ENCODE assay signal across 10 cellular contexts in genomic region chr3:71031914-71032521, GRCh38.
DNase-seq lines count a peak whose midpoint lies in the region; ATAC-seq lines count a peak whose summit lies in the region.
"Had no signal": no experiment of that assay in that cellular context is flagged by ENCODE, and none has a peak within 500 bp of the region (broad histone marks: within the 10 kb centered on the region; RNA-seq: fewer than 3 reads in every experiment).

No MANE protein-coding gene starts in this region.

- DNase-seq in renal cortical epithelial cell (ENCODE audit: low read depth) = peak; percentile 21
- no peak for DNase-seq in inferior parietal cortex (ENCODE audit: extremely low spot score)
- DNase-seq in NCI-H2107 (lab: John Stamatoyannopoulos, UW) = no peak
- DNase-seq in SW480 (ENCODE audit: low spot score) = no peak

- ATAC-seq in GM18519 (IDR thresholded peaks at IDR 0.05; ENCODE audit: low FRiP score, unreplicated experiment) (peak; percentile 68), HG03354 (IDR thresholded peaks at IDR 0.05; ENCODE audit: poor library complexity, severe bottlenecking, unreplicated experiment) (peak; percentile 74), esophagus mucosa (peak; percentile 31), HG03039 (IDR thresholded peaks at IDR 0.05; ENCODE audit: unreplicated experiment) (no peak)
- ATAC-seq: HCT116, K562 had no signal
